Comparison of ENCODE assay signal across 32 cellular contexts in genomic region chr17:79317916-79318315, GRCh38.
"Had no signal": no experiment of that assay in that cellular context is flagged by ENCODE, and none has a peak within 500 bp of the region (broad histone marks: within the 10 kb centered on the region; RNA-seq: fewer than 3 reads in every experiment).

No MANE protein-coding gene starts in this region.

- H3K27me3 ChIP-seq: ascending aorta had no signal

- H3K4me1 Mint-ChIP-seq: activated B cell treated with CpG ODN at 0.5 μM for 24 hours; activated CD4-positive, alpha-beta T cell treated with anti-CD3 and anti-CD28 coated beads, Interleukin-2, amount 10 ng/mL, durations not matched to agents 24 days and 14 days; activated naive CD4-positive, alpha-beta T cell treated with anti-CD3 and anti-CD28 coated beads, Interleukin-2, amount 10 ng/mL, durations not matched to agents 7 days and 5 days; activated naive CD4-positive, alpha-beta T cell treated with anti-CD3 and anti-CD28 coated beads, Interleukin-2, amount 50 U/mL, for 24 hours; activated naive CD8-positive, alpha-beta T cell treated with anti-CD3 and anti-CD28 coated beads, Interleukin-2, amount 10 ng/mL, durations not matched to agents 7 days and 5 days; activated naive CD8-positive, alpha-beta T cell treated with anti-CD3 and anti-CD28 coated beads, Interleukin-2, amount 50 U/mL, for 24 hours had no signal

- FAIRE-seq: TTC549 had no signal

- H3K27ac ChIP-seq: ascending aorta, VCaP had no signal

- H3K9me3 Mint-ChIP-seq: activated B cell treated with CpG ODN at 0.5 μM for 24 hours; activated CD4-positive, alpha-beta memory T cell treated with anti-CD3 and anti-CD28 coated beads for 36 hours; activated CD4-positive, alpha-beta T cell treated with anti-CD3 and anti-CD28 coated beads, Interleukin-2, amount 10 ng/mL, durations not matched to agents 24 days and 14 days; activated CD8-positive, alpha-beta T cell treated with anti-CD3 and anti-CD28 coated beads for 36 hours; activated naive CD4-positive, alpha-beta T cell treated with anti-CD3 and anti-CD28 coated beads, Interleukin-2, amount 10 ng/mL, durations not matched to agents 7 days and 5 days; activated naive CD4-positive, alpha-beta T cell treated with anti-CD3 and anti-CD28 coated beads, Interleukin-2, amount 50 U/mL, for 24 hours; activated naive CD8-positive, alpha-beta T cell treated with anti-CD3 and anti-CD28 coated beads, Interleukin-2, amount 10 ng/mL, durations not matched to agents 7 days and 5 days; activated naive CD8-positive, alpha-beta T cell treated with anti-CD3 and anti-CD28 coated beads, Interleukin-2, amount 50 U/mL, for 24 hours; activated T-cell treated with anti-CD3 and anti-CD28 coated beads, Interleukin-2, amount 50 U/mL, for 24 hours; activated T-helper 2 cell treated with anti-CD3 and anti-CD28 coated beads, Interferon-gamma antibody, Interleukin-2, Interleukin-4, amounts not matched to agents 10 μg/mL and 5 μg/mL and 100 μg/mL, durations not matched to agents 14 hours and 24 hours and 36 hours; T-helper 1 cell treated with Interleukin-12 subunit alpha and Interleukin-12 subunit beta and Interleukin-4 antibody, amounts not matched to agents 30 μg/mL and 1 μg/mL, for 36 hours; T-helper 2 cell treated with Interferon-gamma antibody and Interleukin-4, amounts not matched to agents 5 μg/mL and 100 μg/mL, for 36 hours had no signal

- DNase-seq: activated B cell treated with CpG ODN at 0.5 μM for 24 hours; activated CD4-positive, alpha-beta memory T cell treated with anti-CD3 and anti-CD28 coated beads for 36 hours; activated CD4-positive, alpha-beta T cell treated with anti-CD3 and anti-CD28 coated beads for 4 hours; activated CD4-positive, alpha-beta T cell treated with anti-CD3 and anti-CD28 coated beads, Interleukin-2, amount 10 ng/mL, durations not matched to agents 24 days and 14 days; activated CD4-positive, alpha-beta T cell treated with anti-CD3 and anti-CD28 coated beads, Interleukin-2, amount 50 U/mL, for 1 hour; activated CD4-positive, alpha-beta T cell treated with anti-CD3 and anti-CD28 coated beads, Interleukin-2, amount 50 U/mL, for 4 hours; activated CD4-positive, CD25-positive, alpha-beta regulatory T cell treated with anti-CD3 and anti-CD28 coated beads, Interleukin-2, amount 50 U/mL, for 72 hours; activated CD8-positive, alpha-beta memory T cell treated with anti-CD3 and anti-CD28 coated beads, Interleukin-2, amount 50 U/mL, for 4 hours; activated CD8-positive, alpha-beta T cell treated with anti-CD3 and anti-CD28 coated beads for 36 hours; activated effector memory CD4-positive, alpha-beta T cell treated with Interleukin-2 at 50 U/mL for 16 hours; activated gamma-delta T cell; activated naive CD4-positive, alpha-beta T cell treated with anti-CD3 and anti-CD28 coated beads, Interleukin-2, amount 10 ng/mL, durations not matched to agents 7 days and 5 days; activated naive CD4-positive, alpha-beta T cell treated with Interleukin-2 at 50 U/mL for 16 hours; activated naive CD8-positive, alpha-beta T cell treated with anti-CD3 and anti-CD28 coated beads, Interleukin-2, amount 10 ng/mL, durations not matched to agents 7 days and 5 days; activated naive CD8-positive, alpha-beta T cell treated with anti-CD3 and anti-CD28 coated beads, Interleukin-2, amount 50 U/mL, for 24 hours; activated T-cell treated with anti-CD3 and anti-CD28 coated beads, Interleukin-2, amount 50 U/mL, for 24 hours; activated T-cell treated with anti-CD3 and anti-CD28 coated beads, Interleukin-2, amount 50 U/mL, for 48 hours; amygdala; anterior cingulate cortex; central memory CD4-positive, alpha-beta T cell; T-helper 1 cell; T-helper 2 cell; T-helper 9 cell had no signal

- H3K4me3 Mint-ChIP-seq: activated B cell treated with CpG ODN at 0.5 μM for 24 hours; activated CD4-positive, alpha-beta memory T cell treated with anti-CD3 and anti-CD28 coated beads for 36 hours; activated CD4-positive, alpha-beta T cell treated with anti-CD3 and anti-CD28 coated beads, Interleukin-2, amount 10 ng/mL, durations not matched to agents 24 days and 14 days; activated CD8-positive, alpha-beta T cell treated with anti-CD3 and anti-CD28 coated beads for 36 hours; activated naive CD4-positive, alpha-beta T cell treated with anti-CD3 and anti-CD28 coated beads, Interleukin-2, amount 10 ng/mL, durations not matched to agents 7 days and 5 days; activated naive CD4-positive, alpha-beta T cell treated with anti-CD3 and anti-CD28 coated beads, Interleukin-2, amount 50 U/mL, for 24 hours; activated naive CD8-positive, alpha-beta T cell; activated naive CD8-positive, alpha-beta T cell treated with anti-CD3 and anti-CD28 coated beads, Interleukin-2, amount 10 ng/mL, durations not matched to agents 7 days and 5 days; activated naive CD8-positive, alpha-beta T cell treated with anti-CD3 and anti-CD28 coated beads, Interleukin-2, amount 50 U/mL, for 24 hours; activated T-cell treated with anti-CD3 and anti-CD28 coated beads, Interleukin-2, amount 50 U/mL, for 24 hours; brain; T-helper 1 cell treated with Interleukin-12 subunit alpha and Interleukin-12 subunit beta and Interleukin-4 antibody, amounts not matched to agents 30 μg/mL and 1 μg/mL, for 36 hours; T-helper 2 cell treated with Interferon-gamma antibody and Interleukin-4, amounts not matched to agents 5 μg/mL and 100 μg/mL, for 36 hours had no signal

- H3K36me3 Mint-ChIP-seq: activated CD4-positive, alpha-beta memory T cell treated with anti-CD3 and anti-CD28 coated beads for 36 hours; activated naive CD4-positive, alpha-beta T cell treated with anti-CD3 and anti-CD28 coated beads, Interleukin-2, amount 10 ng/mL, durations not matched to agents 7 days and 5 days; activated naive CD4-positive, alpha-beta T cell treated with anti-CD3 and anti-CD28 coated beads, Interleukin-2, amount 50 U/mL, for 24 hours; activated naive CD8-positive, alpha-beta T cell; activated naive CD8-positive, alpha-beta T cell treated with anti-CD3 and anti-CD28 coated beads, Interleukin-2, amount 10 ng/mL, durations not matched to agents 7 days and 5 days; brain had no signal

- H3K36me3 ChIP-seq: ascending aorta had no signal

- H3K4me1 ChIP-seq: ascending aorta had no signal

- H3K4me3 ChIP-seq: ascending aorta had no signal

- H3K9me3 ChIP-seq: ascending aorta had no signal

- ATAC-seq: activated CD8-positive, alpha-beta T cell treated with anti-CD3 and anti-CD28 coated beads for 36 hours; activated naive CD8-positive, alpha-beta T cell treated with anti-CD3 and anti-CD28 coated beads, Interleukin-2, amount 50 U/mL, for 24 hours had no signal

- H3K27ac Mint-ChIP-seq: activated B cell treated with CpG ODN at 0.5 μM for 24 hours; activated CD4-positive, alpha-beta memory T cell treated with anti-CD3 and anti-CD28 coated beads for 36 hours; activated CD4-positive, alpha-beta T cell treated with anti-CD3 and anti-CD28 coated beads, Interleukin-2, amount 10 ng/mL, durations not matched to agents 24 days and 14 days; activated CD8-positive, alpha-beta T cell treated with anti-CD3 and anti-CD28 coated beads for 36 hours; activated naive CD4-positive, alpha-beta T cell treated with anti-CD3 and anti-CD28 coated beads, Interleukin-2, amount 10 ng/mL, durations not matched to agents 7 days and 5 days; activated naive CD4-positive, alpha-beta T cell treated with anti-CD3 and anti-CD28 coated beads, Interleukin-2, amount 50 U/mL, for 24 hours; activated naive CD8-positive, alpha-beta T cell; activated naive CD8-positive, alpha-beta T cell treated with anti-CD3 and anti-CD28 coated beads, Interleukin-2, amount 10 ng/mL, durations not matched to agents 7 days and 5 days; activated naive CD8-positive, alpha-beta T cell treated with anti-CD3 and anti-CD28 coated beads, Interleukin-2, amount 50 U/mL, for 24 hours; activated T-cell treated with anti-CD3 and anti-CD28 coated beads, Interleukin-2, amount 50 U/mL, for 24 hours; activated T-helper 2 cell treated with anti-CD3 and anti-CD28 coated beads, Interferon-gamma antibody, Interleukin-2, Interleukin-4, amounts not matched to agents 10 μg/mL and 5 μg/mL and 100 μg/mL, durations not matched to agents 14 hours and 24 hours and 36 hours; brain; T-helper 1 cell treated with Interleukin-12 subunit alpha and Interleukin-12 subunit beta and Interleukin-4 antibody, amounts not matched to agents 30 μg/mL and 1 μg/mL, for 36 hours; T-helper 2 cell treated with Interferon-gamma antibody and Interleukin-4, amounts not matched to agents 5 μg/mL and 100 μg/mL, for 36 hours had no signal
